Comparison of ENCODE assay signal across 9 cellular contexts in genomic region chr2:234490239-234491074, GRCh38. TPM values are rescaled to one million over a fixed set of nuclear protein-coding genes. Genes with fewer than 3 reads are reported as not detected.
A peak's percentile ranks its signal among the peaks of the same experiment; 100 is the strongest.
DNase-seq lines count a peak whose midpoint lies in the region; ATAC-seq and TF ChIP-seq lines count a peak whose summit lies in the region.
"Had no signal": no experiment of that assay in that cellular context is flagged by ENCODE, and none has a peak within 500 bp of the region (broad histone marks: within the 10 kb centered on the region; RNA-seq: fewer than 3 reads in every experiment).

No MANE protein-coding gene starts in this region.

- H3K27me3 Mint-ChIP-seq in MCF 10A (ENCODE audit: insufficient read depth, unreplicated experiment): no peaks in the 10 kb centered on the region
- H3K27me3 Mint-ChIP-seq in activated CD4-positive, alpha-beta T cell treated with anti-CD3 and anti-CD28 coated beads, Interleukin-2, amount 10 ng/mL, durations not matched to agents 7 days and 5 days: no peaks in the 10 kb centered on the region

- no peaks in the 10 kb centered on the region for H3K9me3 Mint-ChIP-seq in MCF 10A (ENCODE audit: unreplicated experiment)
- H3K9me3 Mint-ChIP-seq in activated CD4-positive, alpha-beta T cell treated with anti-CD3 and anti-CD28 coated beads, Interleukin-2, amount 10 ng/mL, durations not matched to agents 7 days and 5 days: peaks cover 4% of the 10 kb centered on the region

- H3K27ac Mint-ChIP-seq in MCF 10A (ENCODE audit: low read depth, unreplicated experiment): no peak overlapping the region
- peak overlapping the region; percentile 98 for H3K27ac Mint-ChIP-seq in activated CD4-positive, alpha-beta T cell treated with anti-CD3 and anti-CD28 coated beads, Interleukin-2, amount 10 ng/mL, durations not matched to agents 7 days and 5 days

- H3K36me3 ChIP-seq in breast epithelium (no peaks in the 10 kb centered on the region), PC-3 (ENCODE audit: low read depth, low read length) (no peaks in the 10 kb centered on the region)

- no peaks in the 10 kb centered on the region for H3K4me1 ChIP-seq in breast epithelium
- H3K4me1 ChIP-seq in PC-3 (ENCODE audit: insufficient read depth, low read length): peaks cover 14% of the 10 kb centered on the region

- ATAC-seq in PC-3: no peak
- no peak for ATAC-seq in HG03378 (IDR thresholded peaks at IDR 0.05; ENCODE audit: unreplicated experiment)

- no peaks in the 10 kb centered on the region for H3F3A ChIP-seq in PC-3 (ENCODE audit: low read length, unreplicated experiment)

- TF ChIP-seq CTCF in breast epithelium (IDR thresholded peaks at IDR 0.05) (no peak), MCF 10A (IDR thresholded peaks at IDR 0.05; ENCODE audit: unreplicated experiment) (no peak), PC-3 (conservative IDR thresholded peaks at IDR 0.05; ENCODE audit: low read depth, low read length) (no peak)

- H3K27me3 ChIP-seq in breast epithelium: no peaks in the 10 kb centered on the region
- no peaks in the 10 kb centered on the region for H3K27me3 ChIP-seq in PC-3 (ENCODE audit: low read length)

- H4K20me1 ChIP-seq in PC-3 (ENCODE audit: low read length): peaks cover 30% of the 10 kb centered on the region

- intact Hi-C loops in breast epithelium (cut with DNase I; ENCODE audit: low total_unique reads) (no loop called here), MCF 10A (cut with micrococcal nuclease) (no loop called here), PC-3 (cut with micrococcal nuclease) (loop anchor here (5.0 kb wide), 1 partner anchor 68 kb away; no protein-coding TSS in a partner anchor)

- no peaks in the 10 kb centered on the region for H3K9me3 ChIP-seq in breast epithelium
- H3K9me3 ChIP-seq in PC-3 (ENCODE audit: low read length): no peaks in the 10 kb centered on the region

- peaks cover 23% of the 10 kb centered on the region for H3K4me1 Mint-ChIP-seq in MCF 10A (ENCODE audit: insufficient read depth, unreplicated experiment)
- H3K4me1 Mint-ChIP-seq in activated CD4-positive, alpha-beta T cell treated with anti-CD3 and anti-CD28 coated beads, Interleukin-2, amount 10 ng/mL, durations not matched to agents 7 days and 5 days: peaks cover 56% of the 10 kb centered on the region

- H3K36me3 Mint-ChIP-seq in MCF 10A (ENCODE audit: insufficient read depth, unreplicated experiment): no peaks in the 10 kb centered on the region
- H3K36me3 Mint-ChIP-seq in activated CD4-positive, alpha-beta T cell treated with anti-CD3 and anti-CD28 coated beads, Interleukin-2, amount 10 ng/mL, durations not matched to agents 7 days and 5 days (ENCODE audit: low read depth): peaks cover 94% of the 10 kb centered on the region

- peaks cover 47% of the 10 kb centered on the region for H3K79me2 ChIP-seq in PC-3 (ENCODE audit: low read length)

- H3K27ac ChIP-seq in breast epithelium (peak overlapping the region; percentile 18 to 38), PC-3 (ENCODE audit: low read length) (no peak overlapping the region)

- BruUV-seq in MCF 10A (replicated peaks; lab: Mats Ljungman, UMichigan): no TSS peak
- BruUV-seq in PC-3 (replicated peaks; lab: Mats Ljungman, UMichigan): no TSS peak

- no peak overlapping the region for H3K9ac ChIP-seq in PC-3 (ENCODE audit: low read length)

- no peak overlapping the region for H3K4me2 ChIP-seq in PC-3 (ENCODE audit: low read length)

- H3K4me3 ChIP-seq in breast epithelium (no peak overlapping the region), PC-3 (ENCODE audit: low read length) (no peak overlapping the region)

- no peak overlapping the region for H3K4me3 Mint-ChIP-seq in MCF 10A (ENCODE audit: unreplicated experiment)
- H3K4me3 Mint-ChIP-seq in activated CD4-positive, alpha-beta T cell treated with anti-CD3 and anti-CD28 coated beads, Interleukin-2, amount 10 ng/mL, durations not matched to agents 7 days and 5 days: peak overlapping the region; percentile 97

- no peaks in the 10 kb centered on the region for H3K9me2 ChIP-seq in PC-3 (replicated peaks; ENCODE audit: low read length)

- H2AFZ ChIP-seq in PC-3 (ENCODE audit: low read length): no peak overlapping the region

- TF ChIP-seq POLR2A in breast epithelium (IDR thresholded peaks at IDR 0.05): no peak

- CTCF ChIA-PET in MCF 10A (lab: Yijun Ruan, JAX) (interaction anchor here (0.6 kb wide), 1 partner anchor 245 kb away, joined by 6 read pairs; no protein-coding TSS in a partner anchor), PC-3 (lab: Charles Lee) (no interaction called here)
- CTCF ChIA-PET in activated CD4-positive, alpha-beta T cell treated with anti-CD3 and anti-CD28 coated beads, Interleukin-2, amount 10 ng/mL, durations not matched to agents 7 days and 5 days (lab: Charles Lee): interaction anchor here (1.0 to 2.1 kb wide), 3 partner anchors 10 to 201 kb away, joined by 3 to 8 read pairs (median 3); no protein-coding TSS in a partner anchor

- POLR2A ChIA-PET in MCF 10A (lab: Yijun Ruan, JAX): interaction anchor here (0.6 kb wide), 1 partner anchor 77 kb away, joined by 3 read pairs; no protein-coding TSS in a partner anchor
- POLR2A ChIA-PET in activated CD4-positive, alpha-beta T cell treated with anti-CD3 and anti-CD28 coated beads, Interleukin-2, amount 10 ng/mL, durations not matched to agents 7 days and 5 days (lab: Charles Lee): interaction anchor here (1.3 to 3.1 kb wide), 4 partner anchors 36 to 65 kb away, joined by 3 to 23 read pairs (median 16); no protein-coding TSS in a partner anchor
- POLR2A ChIA-PET in PC-3 (lab: Charles Lee; ENCODE audit: unreplicated experiment): no interaction called here

- DNase-seq in breast epithelium (ENCODE audit: low spot score in 2 of 2) (no peak), MCF 10A (ENCODE audit: unreplicated experiment) (no peak), medulla oblongata (ENCODE audit: extremely low spot score) (peak; percentile 47), PC-3 (no peak), islet precursor cell (no peak), cerebellum (ENCODE audit: low spot score) (no peak)
- DNase-seq in activated CD4-positive, alpha-beta T cell treated with anti-CD3 and anti-CD28 coated beads, Interleukin-2, amount 10 ng/mL, durations not matched to agents 7 days and 5 days: peak; percentile 72
- DNase-seq: RPMI8226 had no signal

RNA-seq across cellular contexts. Expression of gene ARL4C, which starts 6.4 kb away (rescaled TPM):
- 10 to 100 TPM; 16.1 to 61.0 (median 23.5) TPM for total RNA-seq in breast epithelium
- total RNA-seq in MCF 10A (2022): 3.5 and 6.4 TPM in 2 replicates
- 100 to 1,000 TPM; 292 to 300 TPM for total RNA-seq in activated CD4-positive, alpha-beta T cell treated with anti-CD3 and anti-CD28 coated beads, Interleukin-2, amount 10 ng/mL, durations not matched to agents 7 days and 5 days
- total RNA-seq in PC-3 (2014; rRNA removed): 19.9 and 21.7 TPM in 2 replicates
- total RNA-seq in cerebellum: 17.5 TPM

Comparison
In these comparisons a context has a peak if more than half of its experiments do, and no peak if none do; other contexts are left out.
1. DNase-seq: peak in activated CD4-positive, alpha-beta T cell treated with anti-CD3 and anti-CD28 coated beads, Interleukin-2, amount 10 ng/mL, durations not matched to agents 7 days and 5 days (single experiment) and medulla oblongata (single experiment); none in breast epithelium (0 of 2), MCF 10A (single experiment), PC-3 (single experiment), islet precursor cell (single experiment) and cerebellum (single experiment).
2. RNA of gene ARL4C, which starts 6.4 kb away (total RNA-seq): 292 to 300 TPM in activated CD4-positive, alpha-beta T cell treated with anti-CD3 and anti-CD28 coated beads, Interleukin-2, amount 10 ng/mL, durations not matched to agents 7 days and 5 days; 16.1 to 61.0 TPM in breast epithelium, 19.9 to 21.7 TPM in PC-3, 17.5 TPM in cerebellum (single experiment) and 3.5 to 6.4 TPM in MCF 10A; every median in the first group is over 4 times any median in the second.